ENCODE assay signal across 21 cellular contexts in genomic region chr5:158423623-158424200, GRCh38.
A peak's percentile ranks its signal among the peaks of the same experiment; 100 is the strongest.
DNase-seq lines count a peak whose midpoint lies in the region; ATAC-seq and TF ChIP-seq lines count a peak whose summit lies in the region.
"Had no signal": no experiment of that assay in that cellular context is flagged by ENCODE, and none has a peak within 500 bp of the region (broad histone marks: within the 10 kb centered on the region; RNA-seq: fewer than 3 reads in every experiment).

No MANE protein-coding gene starts in this region.

- peaks cover 25% of the 10 kb centered on the region for H3K4me1 Mint-ChIP-seq in chondrocyte (ENCODE audit: low read depth)
- peaks cover 28% of the 10 kb centered on the region for H3K4me1 Mint-ChIP-seq in osteocyte (ENCODE audit: unreplicated experiment)
- H3K4me1 Mint-ChIP-seq: activated CD8-positive, alpha-beta memory T cell treated with anti-CD3 and anti-CD28 coated beads, Interleukin-2, amount 10 ng/mL, durations not matched to agents 7 days and 5 days had no signal

- H3K36me3 Mint-ChIP-seq in chondrocyte (ENCODE audit: low read depth) (no peaks in the 10 kb centered on the region), osteocyte (ENCODE audit: unreplicated experiment) (peaks cover 5% of the 10 kb centered on the region)
- H3K36me3 Mint-ChIP-seq: activated CD8-positive, alpha-beta memory T cell treated with anti-CD3 and anti-CD28 coated beads, Interleukin-2, amount 10 ng/mL, durations not matched to agents 7 days and 5 days; T-cell had no signal

- no peak overlapping the region for H3K4me3 ChIP-seq in fibroblast of villous mesenchyme (ENCODE audit: low read depth, low read length)
- H3K4me3 ChIP-seq: adrenal gland, prostate gland had no signal

- no peak for ATAC-seq in stimulated activated naive CD8-positive, alpha-beta T cell treated with anti-CD3 and anti-CD28 coated beads, Interleukin-15, Interleukin-2, amounts not matched to agents 100 U/mL and 50 U/mL, for 24 hours
- no peak for ATAC-seq in GM18511 (IDR thresholded peaks at IDR 0.05; ENCODE audit: unreplicated experiment)
- ATAC-seq in left lobe of liver = no peak
- ATAC-seq: activated CD8-positive, alpha-beta memory T cell treated with anti-CD3 and anti-CD28 coated beads, Interleukin-2, amount 10 ng/mL, durations not matched to agents 7 days and 5 days; T-cell had no signal

- H3K4me3 Mint-ChIP-seq in chondrocyte (ENCODE audit: unreplicated experiment) (no peak overlapping the region), osteocyte (ENCODE audit: unreplicated experiment) (peak overlapping the region; percentile 3)
- H3K4me3 Mint-ChIP-seq: activated CD8-positive, alpha-beta memory T cell treated with anti-CD3 and anti-CD28 coated beads, Interleukin-2, amount 10 ng/mL, durations not matched to agents 7 days and 5 days; CD14-positive monocyte; T-cell had no signal

- H3K27me3 Mint-ChIP-seq in chondrocyte (ENCODE audit: low read depth) (no peaks in the 10 kb centered on the region), osteocyte (ENCODE audit: unreplicated experiment) (no peaks in the 10 kb centered on the region)
- H3K27me3 Mint-ChIP-seq: activated CD8-positive, alpha-beta memory T cell treated with anti-CD3 and anti-CD28 coated beads, Interleukin-2, amount 10 ng/mL, durations not matched to agents 7 days and 5 days had no signal

- H3K9me3 Mint-ChIP-seq in chondrocyte (ENCODE audit: low read depth) = no peaks in the 10 kb centered on the region
- H3K9me3 Mint-ChIP-seq in osteocyte (ENCODE audit: unreplicated experiment) = peaks cover 20% of the 10 kb centered on the region
- H3K9me3 Mint-ChIP-seq: activated T-helper 2 cell treated with anti-CD3 and anti-CD28 coated beads, Interferon-gamma antibody, Interleukin-2, Interleukin-4, amounts not matched to agents 10 μg/mL and 5 μg/mL and 100 μg/mL, durations not matched to agents 14 hours and 24 hours and 36 hours had no signal

- H3K27ac Mint-ChIP-seq in chondrocyte (ENCODE audit: unreplicated experiment) (peak overlapping the region; percentile 0), osteocyte (ENCODE audit: unreplicated experiment) (peak overlapping the region; percentile 58)
- H3K27ac Mint-ChIP-seq: activated CD8-positive, alpha-beta memory T cell treated with anti-CD3 and anti-CD28 coated beads, Interleukin-2, amount 10 ng/mL, durations not matched to agents 7 days and 5 days; activated T-helper 2 cell treated with anti-CD3 and anti-CD28 coated beads, Interferon-gamma antibody, Interleukin-2, Interleukin-4, amounts not matched to agents 10 μg/mL and 5 μg/mL and 100 μg/mL, durations not matched to agents 14 hours and 24 hours and 36 hours; CD14-positive monocyte; T-cell had no signal

- DNase-seq in EH (ENCODE audit: low read depth) (peak; percentile 78), chondrocyte (ENCODE audit: low spot score) (no peak), fibroblast of villous mesenchyme (ENCODE audit: low read depth) (peak; percentile 29), osteocyte (ENCODE audit: extremely low spot score, unreplicated experiment) (no peak), amniotic stem cell (lab: John Stamatoyannopoulos, UW) (no peak), left lobe of liver (ENCODE audit: low spot score) (no peak)
- DNase-seq in stimulated activated naive CD8-positive, alpha-beta T cell treated with anti-CD3 and anti-CD28 coated beads, Interleukin-15, Interleukin-2, amounts not matched to agents 100 U/mL and 50 U/mL, for 24 hours = no peak
- DNase-seq: ACHN; activated CD4-positive, alpha-beta T cell treated with anti-CD3 and anti-CD28 coated beads for 48 hours; activated CD8-positive, alpha-beta memory T cell treated with anti-CD3 and anti-CD28 coated beads, Interleukin-2, amount 10 ng/mL, durations not matched to agents 7 days and 5 days; DMS 273 treated with DMSO at 0.1 percent for 48 hours; GF-D8; midbrain; NCI-H524 treated with DMSO at 0.1 percent for 48 hours; stimulated activated CD4-positive, alpha-beta T cell treated with anti-CD3 and anti-CD28 coated beads, Interleukin-12 subunit alpha, Interleukin-12 subunit beta, amount 100 ng/mL, for 4 hours; T-cell had no signal

- TF ChIP-seq CTCF in chondrocyte (IDR thresholded peaks at IDR 0.05) (no peak), fibroblast of villous mesenchyme (IDR thresholded peaks at IDR 0.05; ENCODE audit: insufficient read depth, low read depth, low read length) (no peak), osteocyte (IDR thresholded peaks at IDR 0.05) (no peak)

Comparison
In these comparisons a context has a peak if more than half of its experiments do, and no peak if none do; other contexts are left out.
1. DNase-seq: peak in EH (single experiment) and fibroblast of villous mesenchyme (single experiment); none in chondrocyte (single experiment), osteocyte (single experiment), amniotic stem cell (single experiment), stimulated activated naive CD8-positive, alpha-beta T cell treated with anti-CD3 and anti-CD28 coated beads, Interleukin-15, Interleukin-2, amounts not matched to agents 100 U/mL and 50 U/mL, for 24 hours (single experiment) and left lobe of liver (single experiment).